In genomic region chr10:132335189-132336063, GRCh38 we compare ENCODE assay signal across 8 cellular contexts. TPM values are rescaled to one million over a fixed set of nuclear protein-coding genes. Genes with fewer than 3 reads are reported as not detected.
DNase-seq lines count a peak whose midpoint lies in the region; ATAC-seq lines count a peak whose summit lies in the region.

No MANE protein-coding gene starts in this region.

- CTCF ChIA-PET in activated CD8-positive, alpha-beta memory T cell treated with anti-CD3 and anti-CD28 coated beads, Interleukin-2, amount 10 ng/mL, durations not matched to agents 7 days and 5 days (lab: Charles Lee) = interaction anchor here (1.3 to 1.6 kb wide), 2 partner anchors 16 to 18 kb away, joined by 4 to 6 read pairs; no protein-coding TSS in a partner anchor
- CTCF ChIA-PET in activated CD4-positive, alpha-beta memory T cell treated with anti-CD3 and anti-CD28 coated beads for 36 hours (lab: Charles Lee) = no interaction called here

- no peaks in the 10 kb centered on the region for H3K9me3 ChIP-seq in MG63

- H3K4me3 Mint-ChIP-seq in activated CD8-positive, alpha-beta memory T cell treated with anti-CD3 and anti-CD28 coated beads, Interleukin-2, amount 10 ng/mL, durations not matched to agents 7 days and 5 days = peak overlapping the region; percentile 4
- H3K4me3 Mint-ChIP-seq in activated CD4-positive, alpha-beta memory T cell treated with anti-CD3 and anti-CD28 coated beads for 36 hours = no peak overlapping the region

- no peak for ATAC-seq in activated CD8-positive, alpha-beta memory T cell treated with anti-CD3 and anti-CD28 coated beads, Interleukin-2, amount 10 ng/mL, durations not matched to agents 7 days and 5 days
- ATAC-seq in HG03175 (IDR thresholded peaks at IDR 0.05; ENCODE audit: unreplicated experiment) (peak; percentile 28), GM19397 (IDR thresholded peaks at IDR 0.05; ENCODE audit: unreplicated experiment) (no peak)

- H3K27me3 ChIP-seq in MG63 = no peaks in the 10 kb centered on the region

- no peak overlapping the region for H3K4me3 ChIP-seq in MG63

- intact Hi-C loops in activated CD4-positive, alpha-beta memory T cell treated with anti-CD3 and anti-CD28 coated beads for 36 hours (cut with micrococcal nuclease) = no loop called here

- peaks cover 5% of the 10 kb centered on the region for H3K36me3 Mint-ChIP-seq in activated CD8-positive, alpha-beta memory T cell treated with anti-CD3 and anti-CD28 coated beads, Interleukin-2, amount 10 ng/mL, durations not matched to agents 7 days and 5 days
- H3K36me3 Mint-ChIP-seq in activated CD4-positive, alpha-beta memory T cell treated with anti-CD3 and anti-CD28 coated beads for 36 hours = peaks cover 5% of the 10 kb centered on the region

- POLR2A ChIA-PET in activated CD4-positive, alpha-beta memory T cell treated with anti-CD3 and anti-CD28 coated beads for 36 hours (lab: Charles Lee) = no interaction called here

- peaks cover 7% of the 10 kb centered on the region for H3K36me3 ChIP-seq in MG63

- peaks cover 3% of the 10 kb centered on the region for H3K27me3 Mint-ChIP-seq in activated CD8-positive, alpha-beta memory T cell treated with anti-CD3 and anti-CD28 coated beads, Interleukin-2, amount 10 ng/mL, durations not matched to agents 7 days and 5 days
- H3K27me3 Mint-ChIP-seq in activated CD4-positive, alpha-beta memory T cell treated with anti-CD3 and anti-CD28 coated beads for 36 hours = peaks cover 1% of the 10 kb centered on the region

- no peak overlapping the region for H3K27ac Mint-ChIP-seq in activated CD8-positive, alpha-beta memory T cell treated with anti-CD3 and anti-CD28 coated beads, Interleukin-2, amount 10 ng/mL, durations not matched to agents 7 days and 5 days
- H3K27ac Mint-ChIP-seq in activated CD4-positive, alpha-beta memory T cell treated with anti-CD3 and anti-CD28 coated beads for 36 hours = no peak overlapping the region

- H3K27ac ChIP-seq in cingulate gyrus (ENCODE audit: low read depth, low read length) (peak overlapping the region; percentile 56), substantia nigra (ENCODE audit: low read depth, low read length, poor library complexity, severe bottlenecking) (no peak overlapping the region)

- no peak for DNase-seq in activated CD8-positive, alpha-beta memory T cell treated with anti-CD3 and anti-CD28 coated beads, Interleukin-2, amount 10 ng/mL, durations not matched to agents 7 days and 5 days
- DNase-seq in activated CD8-positive, alpha-beta memory T cell treated with anti-CD3 and anti-CD28 coated beads, Interleukin-2, amount 50 U/mL, for 48 hours = no peak
- DNase-seq in substantia nigra (lab: John Stamatoyannopoulos, UW) (peak in 29 of 49 donors; percentile 16 to 79 (median 50)), MG63 (no peak)
- DNase-seq in activated CD4-positive, alpha-beta memory T cell treated with anti-CD3 and anti-CD28 coated beads for 36 hours = no peak

- no peaks in the 10 kb centered on the region for H3K9me3 Mint-ChIP-seq in activated CD8-positive, alpha-beta memory T cell treated with anti-CD3 and anti-CD28 coated beads, Interleukin-2, amount 10 ng/mL, durations not matched to agents 7 days and 5 days (ENCODE audit: low read depth)
- H3K9me3 Mint-ChIP-seq in activated CD4-positive, alpha-beta memory T cell treated with anti-CD3 and anti-CD28 coated beads for 36 hours = peaks cover 2% of the 10 kb centered on the region

- H3K4me1 Mint-ChIP-seq in activated CD8-positive, alpha-beta memory T cell treated with anti-CD3 and anti-CD28 coated beads, Interleukin-2, amount 10 ng/mL, durations not matched to agents 7 days and 5 days = peaks cover 27% of the 10 kb centered on the region
- peaks cover 22% of the 10 kb centered on the region for H3K4me1 Mint-ChIP-seq in activated CD4-positive, alpha-beta memory T cell treated with anti-CD3 and anti-CD28 coated beads for 36 hours (ENCODE audit: low read depth)

RNA-seq across cellular contexts. Expression of gene LRRC27, which starts 3.4 kb away (rescaled TPM):
- 1 to 10 TPM; 5.4 to 5.8 TPM for total RNA-seq in activated CD8-positive, alpha-beta memory T cell treated with anti-CD3 and anti-CD28 coated beads, Interleukin-2, amount 10 ng/mL, durations not matched to agents 7 days and 5 days
- 8.3 and 13.7 TPM in 2 replicates for total RNA-seq in MG63 (2014; rRNA removed; shearing (Covaris generic); ENCODE audit: low replicate concordance)
- 1 to 10 TPM; 2.5 to 2.8 TPM for total RNA-seq in activated CD4-positive, alpha-beta memory T cell treated with anti-CD3 and anti-CD28 coated beads for 36 hours

RNA-seq across cellular contexts. Expression of gene STK32C, which starts 27.7 kb away (rescaled TPM):
- 10 to 100 TPM; 11.6 to 15.9 TPM for total RNA-seq in activated CD8-positive, alpha-beta memory T cell treated with anti-CD3 and anti-CD28 coated beads, Interleukin-2, amount 10 ng/mL, durations not matched to agents 7 days and 5 days
- total RNA-seq in MG63 (2014; rRNA removed; shearing (Covaris generic); ENCODE audit: low replicate concordance) = 25.9 and 36.6 TPM in 2 replicates
- 10 to 100 TPM; 14.8 to 16.1 TPM for total RNA-seq in activated CD4-positive, alpha-beta memory T cell treated with anti-CD3 and anti-CD28 coated beads for 36 hours

Comparison
In these comparisons a context has a peak if more than half of its experiments do, and no peak if none do; other contexts are left out.
1. DNase-seq: peak in substantia nigra (29 of 49); none in activated CD8-positive, alpha-beta memory T cell treated with anti-CD3 and anti-CD28 coated beads, Interleukin-2, amount 10 ng/mL, durations not matched to agents 7 days and 5 days (single experiment), activated CD8-positive, alpha-beta memory T cell treated with anti-CD3 and anti-CD28 coated beads, Interleukin-2, amount 50 U/mL, for 48 hours (single experiment), MG63 (single experiment) and activated CD4-positive, alpha-beta memory T cell treated with anti-CD3 and anti-CD28 coated beads for 36 hours (single experiment).